In genomic region chr7:116552616-116553015, GRCh38 we compare ENCODE assay signal across 15 cellular contexts. TPM values are rescaled to one million over a fixed set of nuclear protein-coding genes. Genes with fewer than 3 reads are reported as not detected.
A peak's percentile ranks its signal among the peaks of the same experiment; 100 is the strongest.
DNase-seq lines count a peak whose midpoint lies in the region; ATAC-seq and TF ChIP-seq lines count a peak whose summit lies in the region.
"Had no signal": no experiment of that assay in that cellular context is flagged by ENCODE, and none has a peak within 500 bp of the region (broad histone marks: within the 10 kb centered on the region; RNA-seq: fewer than 3 reads in every experiment).

No MANE protein-coding gene starts in this region.

- H4K20me1 ChIP-seq in smooth muscle cell (ENCODE audit: low read depth), result no peaks in the 10 kb centered on the region

- H3K9me3 ChIP-seq in right atrium auricular region, result no peaks in the 10 kb centered on the region
- H3K9me3 ChIP-seq in gastroesophageal sphincter, result no peaks in the 10 kb centered on the region
- H3K9me3 ChIP-seq in aorta (ENCODE audit: control insufficient read depth, low read length), result no peaks in the 10 kb centered on the region
- no peaks in the 10 kb centered on the region for H3K9me3 ChIP-seq in smooth muscle cell (replicated peaks; ENCODE audit: low read depth)

- H3K9ac ChIP-seq in smooth muscle cell (ENCODE audit: low read depth), result no peak overlapping the region
- H3K9ac ChIP-seq: parathyroid adenoma had no signal

- intact Hi-C loops in Right ventricle myocardium inferior (cut with DNase I), result no loop called here
- intact Hi-C loops in aorta (cut with DNase I), result no loop called here
- intact Hi-C loops in sciatic nerve (cut with DNase I), result no loop called here

- no peak overlapping the region for H3K4me2 ChIP-seq in smooth muscle cell

- ATAC-seq in Right ventricle myocardium inferior (no peak), gastroesophageal sphincter (no peak), aorta (ENCODE audit: low FRiP score) (no peak), sciatic nerve (no peak), GM21528 (IDR thresholded peaks at IDR 0.05; ENCODE audit: low FRiP score, unreplicated experiment) (no peak)

- DNase-seq in right atrium auricular region (ENCODE audit: low spot score), result no peak
- DNase-seq in Right ventricle myocardium inferior (ENCODE audit: missing footprints), result no peak
- peak; percentile 18 for DNase-seq in SW480 (ENCODE audit: low spot score)
- DNase-seq in aorta, result no peak
- DNase-seq in sciatic nerve (ENCODE audit: low spot score), result no peak
- DNase-seq in smooth muscle cell (lab: John Stamatoyannopoulos, UW; ENCODE audit: unreplicated experiment), result no peak
- DNase-seq: activated naive CD8-positive, alpha-beta T cell treated with anti-CD3 and anti-CD28 coated beads for 36 hours; caudate nucleus; COR-L47; head of caudate nucleus; NCI-H748 treated with DMSO at 0.1 percent for 48 hours; T-helper 2 cell had no signal

- TF ChIP-seq CTCF in right atrium auricular region (IDR thresholded peaks at IDR 0.05), result no peak
- no peak for TF ChIP-seq CTCF in gastroesophageal sphincter (IDR thresholded peaks at IDR 0.05)
- TF ChIP-seq CTCF in smooth muscle cell (IDR thresholded peaks at IDR 0.05; ENCODE audit: borderline replicate concordance, insufficient read depth, poor library complexity, severe bottlenecking), result no peak

- H3K36me3 ChIP-seq in right atrium auricular region (peaks cover 48% of the 10 kb centered on the region), gastroesophageal sphincter (peaks cover 0 to 26% of the 10 kb centered on the region in 2 donors), aorta (ENCODE audit: control insufficient read depth in 1 of 2, insufficient read depth in 2 of 2, low read length in 1 of 2) (peaks cover 0 to 5% of the 10 kb centered on the region in 2 donors), smooth muscle cell (ENCODE audit: low read depth) (no peaks in the 10 kb centered on the region)

- H3K79me2 ChIP-seq in smooth muscle cell (ENCODE audit: low read depth), result no peaks in the 10 kb centered on the region
- H3K79me2 ChIP-seq: parathyroid adenoma had no signal

- no peak overlapping the region for H3K4me3 ChIP-seq in right atrium auricular region
- no peak overlapping the region for H3K4me3 ChIP-seq in gastroesophageal sphincter
- H3K4me3 ChIP-seq in aorta (ENCODE audit: low read length in 2 of 2), result no peak overlapping the region
- no peak overlapping the region for H3K4me3 ChIP-seq in smooth muscle cell

- 6 to 20% methylated on average over 1 of the region's 1 CpG for WGBS in gastroesophageal sphincter (ENCODE audit: low coverage in 1 of 2), 2 donors
- 67 to 75% methylated on average over 1 of the region's 1 CpG for WGBS in aorta, 2 donors
- WGBS in smooth muscle cell (ENCODE audit: low lambda C conversion rate), result 48% methylated on average over 1 of the region's 1 CpG

- TF ChIP-seq POLR2A in gastroesophageal sphincter (IDR thresholded peaks at IDR 0.05), result no peak

- peak overlapping the region; percentile 41 to 46 for H3K27ac ChIP-seq in right atrium auricular region
- peak overlapping the region; percentile 50 to 71 (median 64) for H3K27ac ChIP-seq in gastroesophageal sphincter
- peak overlapping the region; percentile 47 to 49 for H3K27ac ChIP-seq in aorta (ENCODE audit: low read depth in 1 of 2, low read length in 2 of 2)
- no peak overlapping the region for H3K27ac ChIP-seq in smooth muscle cell (ENCODE audit: low read depth)
- H3K27ac ChIP-seq: parathyroid adenoma had no signal

- H3F3A ChIP-seq in smooth muscle cell (ENCODE audit: low read depth), result no peaks in the 10 kb centered on the region

- H2AFZ ChIP-seq in smooth muscle cell (ENCODE audit: low read depth), result no peak overlapping the region
- H2AFZ ChIP-seq: parathyroid adenoma had no signal

- H3K4me1 ChIP-seq in right atrium auricular region, result peaks cover 0 to 97% of the 10 kb centered on the region in 2 donors
- peaks cover 23 to 96% (median 30%) of the 10 kb centered on the region in 3 donors for H3K4me1 ChIP-seq in gastroesophageal sphincter
- peaks cover 7 to 11% of the 10 kb centered on the region in 2 donors for H3K4me1 ChIP-seq in aorta (ENCODE audit: control insufficient read depth in 1 of 2, insufficient read depth in 2 of 2, low read length in 2 of 2)
- no peaks in the 10 kb centered on the region for H3K4me1 ChIP-seq in smooth muscle cell (ENCODE audit: low read depth)
- H3K4me1 ChIP-seq: parathyroid adenoma had no signal

- TF ChIP-seq EP300 in gastroesophageal sphincter (IDR thresholded peaks at IDR 0.05), result no peak

- H3K27me3 ChIP-seq in right atrium auricular region (no peaks in the 10 kb centered on the region), gastroesophageal sphincter (no peaks in the 10 kb centered on the region), aorta (ENCODE audit: control insufficient read depth in 1 of 2, insufficient read depth in 2 of 2, low read length in 1 of 2) (no peaks in the 10 kb centered on the region), smooth muscle cell (ENCODE audit: low read depth) (no peaks in the 10 kb centered on the region)

RNA-seq across cellular contexts. Expression of gene CAV1, which starts 27.8 kb away (rescaled TPM):
- 100 to 1,000 TPM; 396 to 398 TPM for total RNA-seq in right atrium auricular region
- total RNA-seq in Right ventricle myocardium inferior, result 387 TPM
- total RNA-seq in gastroesophageal sphincter, result 100 to 1,000 TPM; 546 to 772 (median 602) TPM
- total RNA-seq in aorta, result 100 to 1,000 TPM; 229 to 230 TPM
- polyA plus RNA-seq in aorta, result 100 to 1,000 TPM; 133 to 229 TPM
- total RNA-seq in sciatic nerve, result 353 TPM
- total RNA-seq in smooth muscle cell, result 63.4 and 84.7 TPM in 2 replicates
- polyA plus RNA-seq in smooth muscle cell, result 55.8 and 71.9 TPM in 2 replicates

RNA-seq across cellular contexts. Expression of gene CAV2, which starts 53.1 kb away (rescaled TPM):
- 100 to 1,000 TPM; 180 to 278 TPM for total RNA-seq in right atrium auricular region
- 239 TPM for total RNA-seq in Right ventricle myocardium inferior
- 100 to 1,000 TPM; 142 to 188 (median 170) TPM for total RNA-seq in gastroesophageal sphincter
- total RNA-seq in aorta, result 100 to 1,000 TPM in 1 of 2 donors, 10 to 100 TPM in 1; 86.7 to 131 TPM
- 10 to 100 TPM; 81.8 to 89.8 TPM for polyA plus RNA-seq in aorta
- total RNA-seq in sciatic nerve, result 139 TPM
- 68.0 and 77.9 TPM in 2 replicates for total RNA-seq in smooth muscle cell
- polyA plus RNA-seq in smooth muscle cell, result 38.8 and 55.5 TPM in 2 replicates
- total RNA-seq: activated naive CD8-positive, alpha-beta T cell treated with anti-CD3 and anti-CD28 coated beads for 36 hours had no signal
